ENCODE assay signal across 11 cellular contexts in genomic region chr4:88107406-88108107, GRCh38. TPM values are rescaled to one million over a fixed set of nuclear protein-coding genes. Genes with fewer than 3 reads are reported as not detected.
DNase-seq lines count a peak whose midpoint lies in the region; ATAC-seq and TF ChIP-seq lines count a peak whose summit lies in the region.
"Had no signal": no experiment of that assay in that cellular context is flagged by ENCODE, and none has a peak within 500 bp of the region (broad histone marks: within the 10 kb centered on the region; RNA-seq: fewer than 3 reads in every experiment).

No MANE protein-coding gene starts in this region.

- peaks cover 47% of the 10 kb centered on the region for H3K4me1 ChIP-seq in PC-3 (ENCODE audit: insufficient read depth, low read length)
- H3K4me1 ChIP-seq in tibial artery = peaks cover 0 to 12% (median 0%) of the 10 kb centered on the region in 4 donors

- H3K9ac ChIP-seq in PC-3 (ENCODE audit: low read length) = no peak overlapping the region

- no peaks in the 10 kb centered on the region for H3K27me3 ChIP-seq in PC-3 (ENCODE audit: low read length)
- no peaks in the 10 kb centered on the region for H3K27me3 ChIP-seq in tibial artery

- H3K27ac ChIP-seq in PC-3 (ENCODE audit: low read length) (peak overlapping the region; percentile 70), tibial artery (no peak overlapping the region)
- H3K27ac ChIP-seq: skin epidermis had no signal

- H3K4me2 ChIP-seq in PC-3 (ENCODE audit: low read length) = 0 out of 2 replicates have a peak overlapping the region, but pooled peaks have one; percentile 62

- no peaks in the 10 kb centered on the region for H3K9me3 ChIP-seq in PC-3 (ENCODE audit: low read length)
- no peaks in the 10 kb centered on the region for H3K9me3 ChIP-seq in tibial artery

- BruUV-seq in PC-3 (replicated peaks; lab: Mats Ljungman, UMichigan) = no TSS peak

- H3K79me2 ChIP-seq in PC-3 (ENCODE audit: low read length) = no peaks in the 10 kb centered on the region

- DNase-seq in DMS53 treated with DMSO at 0.1 percent for 48 hours (lab: John Stamatoyannopoulos, UW; ENCODE audit: unreplicated experiment) = peak; percentile 18
- DNase-seq in PC-3 = peak; percentile 16
- peak; percentile 71 for DNase-seq in epithelial cell of proximal tubule (ENCODE audit: low read depth)
- peak; percentile 69 for DNase-seq in mucosa of gallbladder (ENCODE audit: low spot score)
- no peak for DNase-seq in tibial artery
- no peak for DNase-seq in stimulated activated CD4-positive, alpha-beta T cell treated with anti-CD3 and anti-CD28 coated beads, Interleukin-2, amount 100 ng/mL, for 48 hours
- DNase-seq: activated CD4-positive, alpha-beta T cell treated with anti-CD3 and anti-CD28 coated beads, Interleukin-2, amount 10 ng/mL, durations not matched to agents 7 days and 5 days; NCI-H1105 treated with DMSO at 0.1 percent for 48 hours had no signal

- H3K36me3 ChIP-seq in PC-3 (ENCODE audit: low read depth, low read length) (no peaks in the 10 kb centered on the region), tibial artery (no peaks in the 10 kb centered on the region)

- no peak for TF ChIP-seq CTCF in PC-3 (conservative IDR thresholded peaks at IDR 0.05; ENCODE audit: low read depth, low read length)
- TF ChIP-seq CTCF in epithelial cell of proximal tubule (conservative IDR thresholded peaks at IDR 0.05; ENCODE audit: low read depth, low read length) = no peak
- no peak for TF ChIP-seq CTCF in tibial artery (IDR thresholded peaks at IDR 0.05)

- no peak overlapping the region for H3K4me3 ChIP-seq in PC-3 (ENCODE audit: low read length)
- no peak overlapping the region for H3K4me3 ChIP-seq in epithelial cell of proximal tubule (ENCODE audit: low read depth, low read length)
- H3K4me3 ChIP-seq in tibial artery = no peak overlapping the region
- H3K4me3 ChIP-seq: skin epidermis had no signal

- intact Hi-C loops in PC-3 (cut with micrococcal nuclease) (loop anchor here (5.0 kb wide), 1 partner anchor 35 kb away; no protein-coding TSS in a partner anchor), tibial artery (cut with DNase I; ENCODE audit: low total_unique reads) (no loop called here)

- no peak overlapping the region for H2AFZ ChIP-seq in PC-3 (ENCODE audit: low read length)

- CTCF ChIA-PET in PC-3 (lab: Charles Lee) = no interaction called here

- no peaks in the 10 kb centered on the region for H4K20me1 ChIP-seq in PC-3 (ENCODE audit: low read length)

- H3K9me2 ChIP-seq in PC-3 (replicated peaks; ENCODE audit: low read length) = no peaks in the 10 kb centered on the region

- ATAC-seq in PC-3 (peak; percentile 33), HG03108 (IDR thresholded peaks at IDR 0.05; ENCODE audit: unreplicated experiment) (no peak), GM18909 (IDR thresholded peaks at IDR 0.05; ENCODE audit: poor library complexity, unreplicated experiment) (no peak)

- H3F3A ChIP-seq in PC-3 (ENCODE audit: low read length, unreplicated experiment) = no peaks in the 10 kb centered on the region

- POLR2A ChIA-PET in PC-3 (lab: Charles Lee; ENCODE audit: unreplicated experiment) = no interaction called here

RNA-seq across cellular contexts. Expression of gene ABCG2, which starts 50.9 kb away (rescaled TPM):
- not detected in 2 replicates for total RNA-seq in PC-3 (2014; rRNA removed)
- total RNA-seq in epithelial cell of proximal tubule = 0.29 and 0.51 TPM in 2 replicates
- total RNA-seq in mucosa of gallbladder = 3.5 TPM

Comparison
In these comparisons a context has a peak if more than half of its experiments do, and no peak if none do; other contexts are left out.
1. DNase-seq: peak in DMS53 treated with DMSO at 0.1 percent for 48 hours (single experiment), PC-3 (single experiment), epithelial cell of proximal tubule (single experiment) and mucosa of gallbladder (single experiment); none in tibial artery (0 of 2) and stimulated activated CD4-positive, alpha-beta T cell treated with anti-CD3 and anti-CD28 coated beads, Interleukin-2, amount 100 ng/mL, for 48 hours (0 of 2).